9 cellular contexts compared by ENCODE assay signal in the genomic region with DNA sequence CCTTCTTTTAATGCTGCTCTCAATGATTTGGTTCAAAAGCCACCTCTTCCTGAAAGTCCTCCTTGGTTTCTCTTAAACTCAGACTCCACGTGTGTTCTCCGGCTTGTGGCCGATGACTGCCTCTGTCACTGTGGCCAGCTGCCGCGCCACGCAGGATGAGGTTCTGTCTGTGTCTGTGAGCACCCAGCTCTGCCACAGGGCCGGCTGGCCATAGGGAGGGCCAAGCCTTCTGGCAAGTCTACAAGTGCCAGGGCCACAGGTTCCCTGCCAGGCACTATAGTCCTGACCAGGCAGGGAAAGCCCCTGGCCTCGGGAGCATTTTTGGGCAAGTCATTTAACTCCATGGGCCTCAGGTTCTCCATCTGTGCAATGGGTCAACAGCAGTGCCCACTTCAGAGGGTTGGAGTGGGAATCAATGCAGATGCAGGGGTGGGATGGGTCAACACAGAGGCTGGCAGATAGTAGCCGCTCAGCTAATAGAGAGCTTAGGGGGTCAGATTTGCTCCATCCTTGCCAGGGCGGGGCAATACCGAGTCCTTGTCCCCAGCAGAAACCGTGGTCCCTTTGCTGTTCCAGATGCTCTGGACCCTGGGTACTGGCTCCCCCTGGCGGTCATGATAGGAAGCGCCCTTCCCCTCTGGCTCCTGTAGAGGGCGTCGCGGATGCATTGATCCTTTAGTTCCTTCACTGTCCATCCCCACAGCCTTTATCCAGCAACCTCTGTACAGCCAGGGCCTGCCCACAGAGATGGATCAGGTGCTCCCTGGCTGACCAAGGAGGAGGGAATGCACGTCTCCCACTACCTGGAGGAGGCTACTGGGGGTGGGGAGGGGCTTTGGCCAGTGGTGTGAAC. TPM values are rescaled to one million over a fixed set of nuclear protein-coding genes. Genes with fewer than 3 reads are reported as not detected.
DNase-seq lines count a peak whose midpoint lies in the region; ATAC-seq and TF ChIP-seq lines count a peak whose summit lies in the region.
"Had no signal": no experiment of that assay in that cellular context is flagged by ENCODE, and none has a peak within 500 bp of the region (broad histone marks: within the 10 kb centered on the region; RNA-seq: fewer than 3 reads in every experiment).

No MANE protein-coding gene starts in this region.

- H3K27me3 ChIP-seq in dorsolateral prefrontal cortex = no peaks in the 10 kb centered on the region

- in situ Hi-C loops in GM13976 (cut with MboI; ENCODE audit: low sequenced_read_pairs, unreplicated experiment) = loop anchor here (5.0 kb wide), 1 partner anchor 52 kb away; no protein-coding TSS in a partner anchor

- DNase-seq in GM13976 (ENCODE audit: low spot score) = peak; percentile 94
- peak; percentile 64 for DNase-seq in NCI-H748 (lab: John Stamatoyannopoulos, UW; ENCODE audit: unreplicated experiment)
- peak; percentile 77 to 79 for DNase-seq in activated CD4-positive, alpha-beta T cell treated with anti-CD3 and anti-CD28 coated beads, Interleukin-2, amount 50 U/mL, for 4 hours
- DNase-seq in dorsolateral prefrontal cortex = peak in 8 of 10 donors; percentile 67 to 87 (median 81)
- peak; percentile 82 to 91 for DNase-seq in lung microvascular endothelial cell (ENCODE audit: low read depth in 2 of 2)
- DNase-seq in stimulated activated CD8-positive, alpha-beta memory T cell treated with anti-CD3 and anti-CD28 coated beads, Interleukin-12 subunit alpha, Interleukin-12 subunit beta, amount 100 ng/mL, for 4 hours (ENCODE audit: low read depth) = peak; percentile 64

- H3K27ac ChIP-seq in dorsolateral prefrontal cortex = peak overlapping the region in 44 of 59 donors; percentile 8 to 85 (median 68)

- ATAC-seq in HG03432 (IDR thresholded peaks at IDR 0.05; ENCODE audit: unreplicated experiment) = peak; percentile 61
- no peak for ATAC-seq in GM19328 (IDR thresholded peaks at IDR 0.05; ENCODE audit: unreplicated experiment)

- intact Hi-C loops in dorsolateral prefrontal cortex (cut with DNase I) = loop anchor here (1.0 to 5.0 kb wide), 5 partner anchors 24 to 58 kb away; no protein-coding TSS in a partner anchor

- TF ChIP-seq CTCF in GM13976 (IDR thresholded peaks at IDR 0.05; ENCODE audit: borderline replicate concordance, control extremely low read depth, extremely low read depth, insufficient read depth, missing control alignments) (peak; percentile 100), dorsolateral prefrontal cortex (IDR thresholded peaks at IDR 0.05 in 54 of 56, conservative IDR thresholded peaks at IDR 0.05 in 2 of 56; ENCODE audit: low read depth in 1 of 56, partially characterized antibody in 56 of 56) (peak; percentile 84 to 100 (median 100))

- H3K4me3 ChIP-seq in dorsolateral prefrontal cortex = no peak overlapping the region

RNA-seq across cellular contexts. Expression of gene ADGRG3, which starts 19.3 kb away (rescaled TPM):
- 1 to 10 TPM in 31 of 120 experiments, under 1 TPM in 54, not detected in 35; 0.11 to 5.1 (median 0.77) TPM for total RNA-seq in dorsolateral prefrontal cortex
- 0.65 and 8.3 TPM in 2 replicates for total RNA-seq in lung microvascular endothelial cell

RNA-seq across cellular contexts. Expression of gene ADGRG1, which starts 20.4 kb away (rescaled TPM):
- total RNA-seq in dorsolateral prefrontal cortex (100 to 1,000 TPM in 117 of 120 experiments, 10 to 100 TPM in 3; 82.9 to 344 (median 153) TPM), lung microvascular endothelial cell (1.4 and 17.4 TPM in 2 replicates)

RNA-seq across cellular contexts. Expression of gene DRC7, which starts 45.8 kb away (rescaled TPM):
- total RNA-seq in dorsolateral prefrontal cortex (1 to 10 TPM in 77 of 120 experiments, under 1 TPM in 35, not detected in 8; 0.32 to 5.3 (median 1.4) TPM), lung microvascular endothelial cell (0.20 and 0.22 TPM in 2 replicates)
- total RNA-seq: urinary bladder had no signal
